ENCODE assay signal across 11 cellular contexts in genomic region chr17:58532555-58532951, GRCh38. TPM values are rescaled to one million over a fixed set of nuclear protein-coding genes. Genes with fewer than 3 reads are reported as not detected.
A peak's percentile ranks its signal among the peaks of the same experiment; 100 is the strongest.
DNase-seq lines count a peak whose midpoint lies in the region; FAIRE-seq and TF ChIP-seq lines count a peak whose summit lies in the region.
"Had no signal": no experiment of that assay in that cellular context is flagged by ENCODE, and none has a peak within 500 bp of the region (broad histone marks: within the 10 kb centered on the region; RNA-seq: fewer than 3 reads in every experiment).

No MANE protein-coding gene starts in this region.

- no peak overlapping the region for H3K4me2 ChIP-seq in Karpas-422 (ENCODE audit: low read depth, low read length, poor library complexity, severe bottlenecking)

- H3K27ac ChIP-seq in angular gyrus (ENCODE audit: low read depth, low read length) (peak overlapping the region; percentile 96), kidney (ENCODE audit: low read depth in 2 of 2, low read length in 2 of 2) (no peak overlapping the region), stomach (peak overlapping the region in 1 of 5 donors; percentile 75), Karpas-422 (ENCODE audit: low read length) (no peak overlapping the region)
- H3K27ac ChIP-seq: 22Rv1 had no signal

- no peak for TF ChIP-seq POLR2A in stomach (IDR thresholded peaks at IDR 0.05)

- H3K36me3 ChIP-seq in kidney (ENCODE audit: control insufficient read depth in 1 of 2, insufficient read depth in 2 of 2, low read length in 2 of 2) (no peaks in the 10 kb centered on the region), stomach (no peaks in the 10 kb centered on the region), Karpas-422 (ENCODE audit: insufficient read depth, low read length) (no peaks in the 10 kb centered on the region)
- H3K36me3 ChIP-seq: tibial nerve had no signal

- intact Hi-C loops in kidney (cut with DNase I) (no loop called here), stomach (cut with DNase I; ENCODE audit: low total_unique reads) (no loop called here)

- H3K4me3 ChIP-seq in kidney (ENCODE audit: low read length in 2 of 2) (peak overlapping the region; percentile 41 to 64), stomach (peak overlapping the region; percentile 57 to 60 (median 58)), Karpas-422 (ENCODE audit: low read length) (no peak overlapping the region)

- no peaks in the 10 kb centered on the region for H4K20me1 ChIP-seq in Karpas-422 (ENCODE audit: insufficient read depth, low read depth, low read length)

- H3K27me3 ChIP-seq in stomach (peaks cover 0 to 5% (median 0%) of the 10 kb centered on the region in 3 donors), Karpas-422 (ENCODE audit: low read length) (no peaks in the 10 kb centered on the region)

- 62 to 69% (median 67%) methylated on average over 3 of the region's 3 CpGs for WGBS in stomach, 5 donors

- TF ChIP-seq CTCF in kidney (IDR thresholded peaks at IDR 0.05; ENCODE audit: borderline replicate concordance, extremely low read depth, insufficient read depth), result no peak
- TF ChIP-seq CTCF in stomach (IDR thresholded peaks at IDR 0.05), result no peak

- H3K9me3 ChIP-seq in kidney (ENCODE audit: control insufficient read depth in 1 of 2, low read length in 2 of 2) (no peaks in the 10 kb centered on the region), stomach (no peaks in the 10 kb centered on the region), Karpas-422 (ENCODE audit: low read length) (no peaks in the 10 kb centered on the region)
- H3K9me3 ChIP-seq: tibial nerve had no signal

- H3K79me2 ChIP-seq in Karpas-422 (ENCODE audit: low read length), result no peaks in the 10 kb centered on the region

- no peak for TF ChIP-seq EP300 in stomach (IDR thresholded peaks at IDR 0.05)

- no peaks in the 10 kb centered on the region for H3K9me2 ChIP-seq in Karpas-422 (replicated peaks; ENCODE audit: insufficient read depth, low read length)

- H3K9ac ChIP-seq in kidney (ENCODE audit: low read length in 2 of 2), result peak overlapping the region; percentile 20 to 57
- no peak overlapping the region for H3K9ac ChIP-seq in Karpas-422 (ENCODE audit: low read length)

- H2AFZ ChIP-seq in Karpas-422 (ENCODE audit: low read length), result no peak overlapping the region

- FAIRE-seq in kidney (lab: Jason Lieb, UNC), result no peak

- peaks cover 0 to 23% of the 10 kb centered on the region in 2 donors for H3K4me1 ChIP-seq in kidney (ENCODE audit: control insufficient read depth in 1 of 2, insufficient read depth in 1 of 2, low read depth in 1 of 2, low read length in 2 of 2)
- H3K4me1 ChIP-seq in stomach, result peaks cover 7 to 35% (median 23%) of the 10 kb centered on the region in 4 donors
- peaks cover 9% of the 10 kb centered on the region for H3K4me1 ChIP-seq in Karpas-422 (ENCODE audit: low read length)

- peak; percentile 31 for DNase-seq in DMS53 (lab: John Stamatoyannopoulos, UW)
- no peak for DNase-seq in DMS53 treated with DMSO at 0.1 percent for 48 hours (lab: John Stamatoyannopoulos, UW; ENCODE audit: unreplicated experiment)
- DNase-seq in kidney, result no peak
- DNase-seq in stomach, result no peak
- no peak for DNase-seq in activated naive CD4-positive, alpha-beta T cell (lab: John Stamatoyannopoulos, UW)
- DNase-seq in activated CD4-positive, alpha-beta T cell treated with anti-CD3 and anti-CD28 coated beads, Interleukin-2, amount 50 U/mL, for 48 hours, result no peak
- no peak for DNase-seq in Karpas-422

RNA-seq across cellular contexts. Expression of gene MTMR4, which starts 18.1 kb away (rescaled TPM):
- total RNA-seq in kidney (42.9 TPM), stomach (100 to 1,000 TPM in 1 of 5 donors, 10 to 100 TPM in 4; 24.3 to 126 (median 29.9) TPM)
- polyA plus RNA-seq in kidney (ENCODE audit: insufficient read depth, low read depth, low replicate concordance) (13.3 TPM), stomach (1 to 10 TPM; 5.8 to 9.1 (median 7.1) TPM)
- 53.6 and 64.0 TPM in 2 replicates for total RNA-seq in Karpas-422 (2014; rRNA removed; shearing (Covaris generic); ENCODE audit: low replicate concordance)

RNA-seq across cellular contexts. Expression of gene HSF5, which starts 44.3 kb away (rescaled TPM):
- total RNA-seq in kidney (0.19 TPM), stomach (under 1 TPM in 1 of 5 donors, not detected in 4; 0.18 TPM)
- polyA plus RNA-seq in kidney (ENCODE audit: insufficient read depth, low read depth, low replicate concordance) (not detected), stomach (not detected)
- 0.11 and 0.82 TPM in 2 replicates for total RNA-seq in Karpas-422 (2014; rRNA removed; shearing (Covaris generic); ENCODE audit: low replicate concordance)
- total RNA-seq: esophagus mucosa had no signal
